ENCODE assay signal across 8 cellular contexts in the genomic region with DNA sequence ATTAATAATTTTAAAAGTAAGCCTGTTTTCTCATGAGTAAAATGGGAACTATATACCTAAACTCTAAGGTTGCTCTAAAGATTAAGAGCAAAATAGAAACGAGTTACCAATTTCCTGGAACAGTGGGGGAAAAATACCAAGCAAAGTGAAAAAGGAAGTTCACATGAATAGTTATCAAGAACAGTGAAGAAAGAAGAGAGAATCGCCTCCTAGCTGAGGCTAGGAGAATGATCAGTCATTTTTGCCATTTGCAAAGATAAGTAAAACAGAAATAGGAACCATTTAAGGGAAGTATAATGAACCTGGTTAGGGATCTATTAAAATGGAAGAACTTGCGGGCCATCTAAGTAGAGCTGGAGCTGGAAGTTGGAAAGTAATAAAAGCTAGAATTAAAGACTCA. TPM values are rescaled to one million over a fixed set of nuclear protein-coding genes. Genes with fewer than 3 reads are reported as not detected.
A peak's percentile ranks its signal among the peaks of the same experiment; 100 is the strongest.
DNase-seq lines count a peak whose midpoint lies in the region; ATAC-seq and TF ChIP-seq lines count a peak whose summit lies in the region.

No MANE protein-coding gene starts in this region.

- H3K4me2 ChIP-seq in BLaER1 treated with 17β-estradiol and CSF1 and Interleukin-3, amounts not matched to agents 10 nM and 100 nM: peak overlapping the region; percentile 47 to 88 (median 69)

- H3K9me3 ChIP-seq in BLaER1 treated with 17β-estradiol and CSF1 and Interleukin-3, amounts not matched to agents 10 nM and 100 nM (replicated peaks in 1 of 11): no peaks in the 10 kb centered on the region

- TF ChIP-seq CTCF in cardiac fibroblast (IDR thresholded peaks at IDR 0.05; ENCODE audit: low read depth, low read length) (peak; percentile 32), omental fat pad (IDR thresholded peaks at IDR 0.05) (no peak)

- no peaks in the 10 kb centered on the region for H3K27me3 ChIP-seq in BLaER1 treated with 17β-estradiol and CSF1 and Interleukin-3, amounts not matched to agents 10 nM and 100 nM

- DNase-seq in MV-4-11 (lab: John Stamatoyannopoulos, UW): peak; percentile 93
- peak; percentile 34 for DNase-seq in cardiac fibroblast (ENCODE audit: low read depth in 2 of 2)
- no peak for DNase-seq in NCI-H2107 treated with DMSO at 0.1 percent for 48 hours (lab: John Stamatoyannopoulos, UW; ENCODE audit: unreplicated experiment)
- DNase-seq in RKO (ENCODE audit: low spot score): no peak
- no peak for DNase-seq in NK-92 (lab: John Stamatoyannopoulos, UW; ENCODE audit: unreplicated experiment)
- no peak for DNase-seq in omental fat pad (ENCODE audit: low spot score)

- peak overlapping the region in 3 of 10 experiments; percentile 2 to 37 (median 33); a peak in 4 of 20 replicates for H3K4me3 ChIP-seq in BLaER1 treated with 17β-estradiol and CSF1 and Interleukin-3, amounts not matched to agents 10 nM and 100 nM
- no peak overlapping the region for H3K4me3 ChIP-seq in cardiac fibroblast (replicated peaks in 1 of 2; ENCODE audit: low read depth in 2 of 2, low read length in 2 of 2)

- peak overlapping the region in 8 of 11 experiments; percentile 34 to 54 (median 45); a peak in 13 of 22 replicates for H3K27ac ChIP-seq in BLaER1 treated with 17β-estradiol and CSF1 and Interleukin-3, amounts not matched to agents 10 nM and 100 nM

- peak; percentile 68 for ATAC-seq in GM21360 (IDR thresholded peaks at IDR 0.05; ENCODE audit: unreplicated experiment)
- no peak for ATAC-seq in omental fat pad (ENCODE audit: low FRiP score)

- no peaks in the 10 kb centered on the region for H3K36me3 ChIP-seq in BLaER1 treated with 17β-estradiol and CSF1 and Interleukin-3, amounts not matched to agents 10 nM and 100 nM

- H3K4me1 ChIP-seq in BLaER1 treated with 17β-estradiol and CSF1 and Interleukin-3, amounts not matched to agents 10 nM and 100 nM: peaks cover 20 to 42% (median 31%) of the 10 kb centered on the region in 10 experiments

- 0 out of 22 replicates have a peak overlapping the region, but pooled peaks of 1 of the 11 experiments have one; percentile 7 for H3K9ac ChIP-seq in BLaER1 treated with 17β-estradiol and CSF1 and Interleukin-3, amounts not matched to agents 10 nM and 100 nM

- no peaks in the 10 kb centered on the region for H4K20me1 ChIP-seq in BLaER1 treated with 17β-estradiol and CSF1 and Interleukin-3, amounts not matched to agents 10 nM and 100 nM

RNA-seq across cellular contexts. Expression of a gene that starts 50.7 kb away (rescaled TPM):
- 10 to 100 TPM; 15.8 to 37.7 (median 25.6) TPM for total RNA-seq in omental fat pad

Comparison
In these comparisons a context has a peak if more than half of its experiments do, and no peak if none do; other contexts are left out.
1. DNase-seq: peak in MV-4-11 (single experiment) and cardiac fibroblast (2 of 2); none in NCI-H2107 treated with DMSO at 0.1 percent for 48 hours (single experiment), RKO (single experiment), NK-92 (single experiment) and omental fat pad (single experiment).